In the genomic region with DNA sequence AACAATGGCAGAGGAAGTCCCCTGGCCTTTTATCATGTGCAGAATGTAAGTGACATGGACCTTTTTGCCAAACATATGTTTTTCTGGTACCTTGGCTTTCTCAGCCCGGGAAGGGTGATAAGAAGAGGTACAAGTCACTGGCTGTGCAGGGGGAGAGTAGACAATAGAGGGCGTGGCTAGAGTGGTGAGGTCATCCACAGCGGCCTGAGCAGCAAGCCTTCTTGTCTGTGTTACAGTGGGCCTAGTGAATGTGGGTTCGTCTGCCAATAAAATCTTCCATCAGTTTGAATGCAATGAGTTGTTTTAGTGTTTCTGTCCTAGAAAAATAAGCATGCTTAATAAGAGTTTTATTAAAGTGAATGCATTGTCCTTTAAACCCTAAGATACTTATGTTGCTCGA, we compare ENCODE assay signal across 8 cellular contexts. TPM values are rescaled to one million over a fixed set of nuclear protein-coding genes. Genes with fewer than 3 reads are reported as not detected.
DNase-seq lines count a peak whose midpoint lies in the region; ATAC-seq, FAIRE-seq and TF ChIP-seq lines count a peak whose summit lies in the region.

No MANE protein-coding gene starts in this region.

- no peaks in the 10 kb centered on the region for H3K27me3 ChIP-seq in hepatocyte
- H3K27me3 ChIP-seq in smooth muscle cell (ENCODE audit: low read depth), result no peaks in the 10 kb centered on the region
- no peaks in the 10 kb centered on the region for H3K27me3 ChIP-seq in esophagus squamous epithelium

- intact Hi-C loops in esophagus squamous epithelium (cut with DNase I), result loop anchor here (10.0 kb wide), 1 partner anchor 125 kb away; the partner anchor contains the start of gene KIF1B

- no peak overlapping the region for H3K9ac ChIP-seq in smooth muscle cell (ENCODE audit: low read depth)

- DNase-seq in HTR-8/SVneo (ENCODE audit: insufficient read length, low spot score) (peak; percentile 6), amygdala (lab: John Stamatoyannopoulos, UW) (peak in 52 of 56 donors; percentile 11 to 90 (median 64)), hepatocyte (ENCODE audit: low spot score) (peak; percentile 54), smooth muscle cell (lab: John Stamatoyannopoulos, UW; ENCODE audit: unreplicated experiment) (no peak), germinal center (ENCODE audit: low spot score) (no peak), esophagus squamous epithelium (lab: John Stamatoyannopoulos, UW) (no peak)
- DNase-seq in activated naive CD8-positive, alpha-beta T cell treated with anti-CD3 and anti-CD28 coated beads for 36 hours, result no peak

- no peaks in the 10 kb centered on the region for H3K36me3 ChIP-seq in hepatocyte (replicated peaks; ENCODE audit: insufficient read depth, low read depth)
- peaks cover 5% of the 10 kb centered on the region for H3K36me3 ChIP-seq in smooth muscle cell (ENCODE audit: low read depth)
- H3K36me3 ChIP-seq in esophagus squamous epithelium, result peaks cover 13 to 100% (median 16%) of the 10 kb centered on the region in 3 donors

- H3F3A ChIP-seq in smooth muscle cell (ENCODE audit: low read depth), result no peaks in the 10 kb centered on the region

- H3K9me3 ChIP-seq in hepatocyte (ENCODE audit: low read depth) (no peaks in the 10 kb centered on the region), smooth muscle cell (replicated peaks; ENCODE audit: low read depth) (no peaks in the 10 kb centered on the region), esophagus squamous epithelium (no peaks in the 10 kb centered on the region)

- H3K9me3 Mint-ChIP-seq in activated naive CD8-positive, alpha-beta T cell treated with anti-CD3 and anti-CD28 coated beads for 36 hours, result no peaks in the 10 kb centered on the region

- H3K27ac Mint-ChIP-seq in activated naive CD8-positive, alpha-beta T cell treated with anti-CD3 and anti-CD28 coated beads for 36 hours, result no peak overlapping the region

- no peak for TF ChIP-seq POLR2A in esophagus squamous epithelium (IDR thresholded peaks at IDR 0.05)

- 37% methylated on average over 5 of the region's 5 CpGs for WGBS in hepatocyte (ENCODE audit: low lambda C conversion rate, missing lambda C conversion rate)
- 42% methylated on average over 5 of the region's 5 CpGs for WGBS in smooth muscle cell (ENCODE audit: low lambda C conversion rate)
- 35 to 48% methylated on average over 5 of the region's 5 CpGs for WGBS in esophagus squamous epithelium, 2 donors

- H3K27me3 Mint-ChIP-seq in activated naive CD8-positive, alpha-beta T cell treated with anti-CD3 and anti-CD28 coated beads for 36 hours, result no peaks in the 10 kb centered on the region

- no peaks in the 10 kb centered on the region for H3K36me3 Mint-ChIP-seq in activated naive CD8-positive, alpha-beta T cell treated with anti-CD3 and anti-CD28 coated beads for 36 hours

- no peaks in the 10 kb centered on the region for H3K9me2 ChIP-seq in hepatocyte (replicated peaks; ENCODE audit: insufficient read depth)

- H3K4me1 Mint-ChIP-seq in activated naive CD8-positive, alpha-beta T cell treated with anti-CD3 and anti-CD28 coated beads for 36 hours, result no peaks in the 10 kb centered on the region

- H2AFZ ChIP-seq in hepatocyte (no peak overlapping the region), smooth muscle cell (ENCODE audit: low read depth) (no peak overlapping the region)

- H3K4me1 ChIP-seq in hepatocyte (ENCODE audit: insufficient read depth) (no peaks in the 10 kb centered on the region), smooth muscle cell (ENCODE audit: low read depth) (peaks cover 10% of the 10 kb centered on the region), esophagus squamous epithelium (peaks cover 0 to 32% (median 0%) of the 10 kb centered on the region in 3 donors)

- no peak overlapping the region for H3K4me2 ChIP-seq in hepatocyte
- H3K4me2 ChIP-seq in smooth muscle cell, result no peak overlapping the region

- H3K79me2 ChIP-seq in hepatocyte, result no peaks in the 10 kb centered on the region
- no peaks in the 10 kb centered on the region for H3K79me2 ChIP-seq in smooth muscle cell (ENCODE audit: low read depth)

- H3K4me3 ChIP-seq in hepatocyte (no peak overlapping the region), smooth muscle cell (no peak overlapping the region), esophagus squamous epithelium (no peak overlapping the region)

- no peak overlapping the region for H3K4me3 Mint-ChIP-seq in activated naive CD8-positive, alpha-beta T cell treated with anti-CD3 and anti-CD28 coated beads for 36 hours

- FAIRE-seq in HTR-8/SVneo (lab: Jason Lieb, UNC), result no peak

- H4K20me1 ChIP-seq in hepatocyte (ENCODE audit: insufficient read depth, poor library complexity, severe bottlenecking), result no peaks in the 10 kb centered on the region
- no peaks in the 10 kb centered on the region for H4K20me1 ChIP-seq in smooth muscle cell (ENCODE audit: low read depth)

- peak overlapping the region; percentile 41 for H3K27ac ChIP-seq in hepatocyte
- peak overlapping the region; percentile 64 for H3K27ac ChIP-seq in smooth muscle cell (ENCODE audit: low read depth)
- no peak overlapping the region for H3K27ac ChIP-seq in esophagus squamous epithelium

- TF ChIP-seq CTCF in hepatocyte (IDR thresholded peaks at IDR 0.05; ENCODE audit: poor library complexity) (no peak), smooth muscle cell (IDR thresholded peaks at IDR 0.05; ENCODE audit: borderline replicate concordance, insufficient read depth, poor library complexity, severe bottlenecking) (no peak), esophagus squamous epithelium (IDR thresholded peaks at IDR 0.05) (no peak)

- no peak for ATAC-seq in HG03159 (IDR thresholded peaks at IDR 0.05; ENCODE audit: unreplicated experiment)

RNA-seq across cellular contexts. Expression of gene PGD, which starts 59.0 kb away (rescaled TPM):
- total RNA-seq in hepatocyte (86.8 and 103 TPM in 2 replicates), smooth muscle cell (64.7 and 86.1 TPM in 2 replicates), esophagus squamous epithelium (1,000 to 10,000 TPM in 1 of 4 donors, 100 to 1,000 TPM in 3; 396 to 1,138 (median 704) TPM)
- polyA plus RNA-seq in hepatocyte (98.7 and 103 TPM in 2 replicates), smooth muscle cell (117 and 118 TPM in 2 replicates)
- total RNA-seq in activated naive CD8-positive, alpha-beta T cell treated with anti-CD3 and anti-CD28 coated beads for 36 hours, result 100 to 1,000 TPM; 135 TPM

Comparison
In these comparisons a context has a peak if more than half of its experiments do, and no peak if none do; other contexts are left out.
1. DNase-seq: peak in HTR-8/SVneo (single experiment), amygdala (52 of 56) and hepatocyte (single experiment); none in smooth muscle cell (single experiment), activated naive CD8-positive, alpha-beta T cell treated with anti-CD3 and anti-CD28 coated beads for 36 hours (single experiment), germinal center (single experiment) and esophagus squamous epithelium (single experiment).
2. H3K27ac ChIP-seq: peak in hepatocyte (single experiment) and smooth muscle cell (single experiment); none in esophagus squamous epithelium (0 of 4).